8 cellular contexts compared by ENCODE assay signal in genomic region chr5:42951169-42951846, GRCh38.
A peak's percentile ranks its signal among the peaks of the same experiment; 100 is the strongest.
DNase-seq lines count a peak whose midpoint lies in the region; ATAC-seq and TF ChIP-seq lines count a peak whose summit lies in the region.

No MANE protein-coding gene starts in this region.

- ATAC-seq in GM19025 (IDR thresholded peaks at IDR 0.05; ENCODE audit: low read depth, unreplicated experiment) = peak; percentile 31
- peak; percentile 29 for ATAC-seq in HG03342 (IDR thresholded peaks at IDR 0.05; ENCODE audit: unreplicated experiment)
- peak; percentile 47 to 60 for ATAC-seq in activated naive CD4-positive, alpha-beta T cell treated with anti-CD3 and anti-CD28 coated beads, Interleukin-2, amount 50 U/mL, for 72 hours

- peak overlapping the region; percentile 96 for H3K27ac ChIP-seq in A673 (ENCODE audit: low read depth, low read length, poor library complexity, severe bottlenecking)

- H3K9me3 ChIP-seq in A673 (ENCODE audit: low read depth, low read length, poor library complexity, severe bottlenecking) = peaks cover 24% of the 10 kb centered on the region

- DNase-seq in A673 (ENCODE audit: low spot score) (peak; percentile 74), SK-N-DZ (ENCODE audit: low spot score) (peak; percentile 18), hepatic stellate cell (ENCODE audit: low spot score) (peak; percentile 32), COLO829 (ENCODE audit: low spot score) (no peak)
- peak; percentile 69 to 80 for DNase-seq in activated naive CD4-positive, alpha-beta T cell treated with anti-CD3 and anti-CD28 coated beads, Interleukin-2, amount 50 U/mL, for 72 hours (ENCODE audit: low spot score in 2 of 2)
- DNase-seq in stimulated activated CD4-positive, alpha-beta T cell treated with anti-CD3 and anti-CD28 coated beads, TNF-alpha, amount 100 ng/mL, for 4 hours (ENCODE audit: low read depth in 3 of 3) = peak; percentile 23 to 36 (median 33)

- H3K27me3 ChIP-seq in A673 (replicated peaks; ENCODE audit: insufficient read depth, low read depth, low read length, poor library complexity) = no peaks in the 10 kb centered on the region

- H3K4me1 ChIP-seq in A673 (ENCODE audit: insufficient read depth, low read length, poor library complexity, severe bottlenecking) = peaks cover 17% of the 10 kb centered on the region

- TSS peak; percentile 41 for BruUV-seq in A673 (replicated peaks; lab: Mats Ljungman, UMichigan)

- intact Hi-C loops in A673 (cut with micrococcal nuclease; ENCODE audit: unreplicated experiment) = loop anchor here (2.0 to 5.0 kb wide), 4 partner anchors 56 to 171 kb away; partner anchors contain the start of genes ANXA2R and ZNF131

- H3K9me3 Mint-ChIP-seq in activated naive CD4-positive, alpha-beta T cell treated with anti-CD3 and anti-CD28 coated beads, Interleukin-2, amount 50 U/mL, for 72 hours = peaks cover 13% of the 10 kb centered on the region in 2 donors

- CTCF ChIA-PET in A673 (lab: Charles Lee) = interaction anchor here (1.4 kb wide), 1 partner anchor 43 kb away, joined by 9 read pairs; no protein-coding TSS in a partner anchor

- POLR2A ChIA-PET in A673 (lab: Charles Lee; ENCODE audit: low non-redundant PET) = interaction anchor here (0.6 kb wide), 1 partner anchor 1048 kb away, joined by 4 read pairs; no protein-coding TSS in a partner anchor

- peak overlapping the region; percentile 97 for H3K27ac Mint-ChIP-seq in activated naive CD4-positive, alpha-beta T cell treated with anti-CD3 and anti-CD28 coated beads, Interleukin-2, amount 50 U/mL, for 72 hours

- H3K4me3 ChIP-seq in A673 (ENCODE audit: low read depth, low read length, poor library complexity, severe bottlenecking) = peak overlapping the region; percentile 49

- H3K36me3 ChIP-seq in A673 (ENCODE audit: insufficient read depth, low read length, poor library complexity, severe bottlenecking) = no peaks in the 10 kb centered on the region

- H3K36me3 Mint-ChIP-seq in activated naive CD4-positive, alpha-beta T cell treated with anti-CD3 and anti-CD28 coated beads, Interleukin-2, amount 50 U/mL, for 72 hours = peaks cover 12 to 20% of the 10 kb centered on the region in 2 donors

- no peak for TF ChIP-seq CTCF in A673 (conservative IDR thresholded peaks at IDR 0.05; ENCODE audit: low read depth, low read length)
